In the genomic region with DNA sequence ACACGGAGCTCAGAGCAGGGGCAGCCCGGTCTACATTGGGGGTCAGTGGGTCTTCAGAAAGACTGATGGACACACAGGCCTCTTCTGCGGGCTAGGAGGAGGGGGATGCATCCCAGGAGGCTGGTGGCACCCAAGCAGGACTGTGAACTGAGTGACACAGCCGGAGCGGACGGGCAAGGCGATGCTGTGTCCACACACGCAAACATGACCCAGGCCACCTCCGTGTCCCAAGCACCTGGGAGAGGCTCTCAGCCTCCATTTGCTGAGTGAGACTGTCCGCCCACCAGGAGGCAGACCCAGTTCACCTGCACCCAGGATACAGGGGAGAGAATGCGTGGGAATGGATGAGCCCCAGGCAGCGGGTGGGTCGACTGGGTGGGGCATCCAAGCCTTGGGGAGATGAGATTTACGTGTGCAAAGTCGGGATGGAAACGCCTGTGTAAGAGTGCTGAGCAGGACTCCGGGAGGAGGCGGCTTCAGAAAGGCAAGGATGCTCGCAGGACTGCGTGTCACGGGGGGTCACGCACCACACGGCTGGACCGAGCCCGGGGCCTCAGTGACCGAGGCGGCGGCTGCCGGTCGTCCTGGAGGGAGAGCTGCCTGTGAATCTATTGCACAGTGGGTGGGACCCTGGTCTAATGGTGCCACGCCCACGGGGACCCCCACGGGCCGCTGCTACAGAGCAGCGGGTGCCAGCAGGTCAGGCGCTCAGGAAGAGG, we compare ENCODE assay signal across 26 cellular contexts.
"Had no signal": no experiment of that assay in that cellular context is flagged by ENCODE, and none has a peak within 500 bp of the region (broad histone marks: within the 10 kb centered on the region; RNA-seq: fewer than 3 reads in every experiment).

No MANE protein-coding gene starts in this region.

- FAIRE-seq: colon, islet of Langerhans had no signal

- DNase-seq: activated CD4-positive, alpha-beta T cell treated with anti-CD3 and anti-CD28 coated beads for 36 hours; activated CD4-positive, alpha-beta T cell treated with anti-CD3 and anti-CD28 coated beads, Interleukin-2, amount 50 U/mL, for 4 hours; activated CD4-positive, CD25-positive, alpha-beta regulatory T cell; activated naive CD4-positive, alpha-beta T cell; activated T-cell treated with anti-CD3 and anti-CD28 coated beads for 4 hours; activated T-cell treated with anti-CD3 and anti-CD28 coated beads, Interleukin-2, amount 50 U/mL, for 72 hours; body of pancreas; dermis blood vessel endothelial cell; effector CD4-positive, alpha-beta T cell; gastrocnemius medialis; glutamatergic neuron; left ventricle myocardium inferior; mesendoderm; natural killer cell; ovary; stimulated activated CD4-positive, alpha-beta T cell treated with anti-CD3 and anti-CD28 coated beads, Interleukin-12 subunit alpha, Interleukin-12 subunit beta, amount 100 ng/mL, for 4 hours; stimulated activated CD4-positive, alpha-beta T cell treated with anti-CD3 and anti-CD28 coated beads, Interleukin-4, amount 100 ng/mL, for 1 hour; stimulated activated naive B cell treated with anti-CD40 and anti-IgM and Interleukin-4, amounts not matched to agents 10 μg/mL and 1 μg/mL and 100 μg/mL, for 72 hours; stomach; tibial artery had no signal

- H3K9me3 ChIP-seq: body of pancreas, gastrocnemius medialis, left ventricle myocardium inferior, ovary, prostate gland, stomach had no signal

- H3K36me3 ChIP-seq: gastrocnemius medialis, left ventricle myocardium inferior, ovary, prostate gland, stomach, tibial artery had no signal

- H3K4me1 ChIP-seq: body of pancreas, gastrocnemius medialis, left ventricle myocardium inferior, prostate gland, stomach, tibial artery had no signal

- H3K27ac ChIP-seq: body of pancreas, epithelial cell of prostate, gastrocnemius medialis, left ventricle myocardium inferior, ovary, prostate gland, skin epidermis, stomach, tibial artery had no signal

- H3K27me3 ChIP-seq: ovary had no signal

- H3K4me3 ChIP-seq: body of pancreas, gastrocnemius medialis, left ventricle myocardium inferior, lung, ovary, prostate gland, skin epidermis, stomach, tibial artery had no signal
